ENCODE assay signal across 27 cellular contexts in the genomic region with DNA sequence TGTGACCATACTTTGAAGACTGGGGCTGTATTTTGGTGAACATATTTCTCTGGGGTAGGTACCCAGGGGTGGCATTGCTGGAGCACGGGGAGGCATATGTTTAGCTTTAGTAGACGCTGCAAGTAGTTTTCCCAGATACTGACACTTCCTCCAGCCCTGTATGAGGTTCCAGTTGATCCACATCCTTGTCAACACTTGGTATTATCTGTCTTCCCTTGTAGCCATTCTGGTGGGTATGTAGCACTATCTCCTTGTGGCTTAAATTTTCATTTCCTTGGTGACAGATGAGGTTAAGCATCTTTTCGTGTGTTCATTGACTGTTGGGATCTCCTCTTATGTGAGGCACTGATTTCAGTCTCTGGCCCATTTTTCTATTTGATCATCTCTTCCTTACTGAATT.
"Had no signal": no experiment of that assay in that cellular context is flagged by ENCODE, and none has a peak within 500 bp of the region (broad histone marks: within the 10 kb centered on the region; RNA-seq: fewer than 3 reads in every experiment).

No MANE protein-coding gene starts in this region.

- DNase-seq: colonic mucosa; cortex of kidney; dermis blood vessel endothelial cell; dorsolateral prefrontal cortex; effector CD4-positive, alpha-beta T cell; effector CD8-positive, alpha-beta T cell; effector memory CD4-positive, alpha-beta T cell; effector memory CD8-positive, alpha-beta T cell; endodermal cell; erythroblast; esophagus squamous epithelium; foreskin fibroblast; foreskin melanocyte; glutamatergic neuron; head of caudate nucleus; heart left ventricle; heart right ventricle had no signal

- FAIRE-seq: colon, endometrium, endothelial cell of umbilical vein, frontal cortex had no signal

- H3K27me3 ChIP-seq: colonic mucosa had no signal

- H3K9me3 ChIP-seq: colonic mucosa, esophagus muscularis mucosa, esophagus squamous epithelium had no signal

- ATAC-seq: effector memory CD8-positive, alpha-beta T cell; esophagus mucosa; foreskin keratinocyte; gastroesophageal sphincter; heart left ventricle; heart right ventricle had no signal

- H3K27ac ChIP-seq: colonic mucosa, coronary artery, dorsolateral prefrontal cortex, epithelial cell of prostate, esophagus muscularis mucosa, esophagus squamous epithelium, foreskin keratinocyte, gastroesophageal sphincter, heart left ventricle, heart right ventricle had no signal

- H3K4me1 ChIP-seq: colonic mucosa, esophagus muscularis mucosa, esophagus squamous epithelium, foreskin keratinocyte, gastroesophageal sphincter, heart left ventricle, heart right ventricle had no signal

- H3K4me3 ChIP-seq: colonic mucosa, coronary artery, dorsolateral prefrontal cortex, esophagus muscularis mucosa, esophagus squamous epithelium, gastroesophageal sphincter, heart left ventricle, heart right ventricle had no signal

- H3K36me3 ChIP-seq: colonic mucosa, esophagus muscularis mucosa, esophagus squamous epithelium, gastroesophageal sphincter, heart left ventricle, heart right ventricle had no signal
